2 cellular contexts compared by ENCODE assay signal in the genomic region with DNA sequence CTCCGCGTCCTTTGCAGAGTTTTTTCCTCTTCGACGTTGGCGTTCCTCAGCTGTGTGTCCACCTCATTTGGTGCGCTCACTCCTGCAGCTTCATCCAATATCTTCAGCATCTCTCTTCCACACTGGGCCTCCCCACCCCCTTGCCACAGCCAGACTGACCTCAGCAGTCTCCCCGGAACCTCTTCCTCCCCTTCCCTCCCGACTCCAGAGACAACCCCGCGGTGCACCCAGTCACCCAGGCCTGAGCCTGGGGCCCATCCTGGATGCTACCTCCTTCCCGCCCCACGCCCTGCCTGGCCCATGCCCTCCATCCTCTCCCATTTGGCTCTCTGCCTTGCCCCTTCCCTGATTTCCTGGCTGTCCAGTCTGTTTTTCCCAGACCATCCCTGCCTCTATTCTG.
TF ChIP-seq lines count a peak whose summit lies in the region.

No MANE protein-coding gene starts in this region.

TF ChIP-seq in SK-N-SH, 30 proteins besides CTCF, POLR2A, EP300 and RAD21 (continued from another document):
- TF ChIP-seq, protein P1, sequence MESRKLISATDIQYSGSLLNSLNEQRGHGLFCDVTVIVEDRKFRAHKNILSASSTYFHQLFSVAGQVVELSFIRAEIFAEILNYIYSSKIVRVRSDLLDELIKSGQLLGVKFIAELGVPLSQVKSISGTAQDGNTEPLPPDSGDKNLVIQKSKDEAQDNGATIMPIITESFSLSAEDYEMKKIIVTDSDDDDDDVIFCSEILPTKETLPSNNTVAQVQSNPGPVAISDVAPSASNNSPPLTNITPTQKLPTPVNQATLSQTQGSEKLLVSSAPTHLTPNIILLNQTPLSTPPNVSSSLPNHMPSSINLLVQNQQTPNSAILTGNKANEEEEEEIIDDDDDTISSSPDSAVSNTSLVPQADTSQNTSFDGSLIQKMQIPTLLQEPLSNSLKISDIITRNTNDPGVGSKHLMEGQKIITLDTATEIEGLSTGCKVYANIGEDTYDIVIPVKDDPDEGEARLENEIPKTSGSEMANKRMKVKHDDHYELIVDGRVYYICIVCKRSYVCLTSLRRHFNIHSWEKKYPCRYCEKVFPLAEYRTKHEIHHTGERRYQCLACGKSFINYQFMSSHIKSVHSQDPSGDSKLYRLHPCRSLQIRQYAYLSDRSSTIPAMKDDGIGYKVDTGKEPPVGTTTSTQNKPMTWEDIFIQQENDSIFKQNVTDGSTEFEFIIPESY (IDR thresholded peaks at IDR 0.05; ENCODE audit: borderline replicate concordance, low read depth): no peak
- no peak for TF ChIP-seq RXRA (IDR thresholded peaks at IDR 0.05; ENCODE audit: borderline replicate concordance, low read depth)
- TF ChIP-seq FOXM1 (IDR thresholded peaks at IDR 0.05; ENCODE audit: low read depth): no peak
- no peak for TF ChIP-seq TCF12 (IDR thresholded peaks at IDR 0.05)
- no peak for TF ChIP-seq USF2 (IDR thresholded peaks at IDR 0.05; ENCODE audit: borderline replicate concordance, low read depth, low read length)
- TF ChIP-seq, protein P2, sequence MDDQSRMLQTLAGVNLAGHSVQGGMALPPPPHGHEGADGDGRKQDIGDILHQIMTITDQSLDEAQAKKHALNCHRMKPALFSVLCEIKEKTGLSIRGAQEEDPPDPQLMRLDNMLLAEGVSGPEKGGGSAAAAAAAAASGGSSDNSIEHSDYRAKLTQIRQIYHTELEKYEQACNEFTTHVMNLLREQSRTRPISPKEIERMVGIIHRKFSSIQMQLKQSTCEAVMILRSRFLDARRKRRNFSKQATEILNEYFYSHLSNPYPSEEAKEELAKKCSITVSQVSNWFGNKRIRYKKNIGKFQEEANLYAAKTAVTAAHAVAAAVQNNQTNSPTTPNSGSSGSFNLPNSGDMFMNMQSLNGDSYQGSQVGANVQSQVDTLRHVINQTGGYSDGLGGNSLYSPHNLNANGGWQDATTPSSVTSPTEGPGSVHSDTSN (IDR thresholded peaks at IDR 0.05): no peak
- no peak for TF ChIP-seq GABPA (IDR thresholded peaks at IDR 0.05; ENCODE audit: low read depth)
- TF ChIP-seq, protein P3, sequence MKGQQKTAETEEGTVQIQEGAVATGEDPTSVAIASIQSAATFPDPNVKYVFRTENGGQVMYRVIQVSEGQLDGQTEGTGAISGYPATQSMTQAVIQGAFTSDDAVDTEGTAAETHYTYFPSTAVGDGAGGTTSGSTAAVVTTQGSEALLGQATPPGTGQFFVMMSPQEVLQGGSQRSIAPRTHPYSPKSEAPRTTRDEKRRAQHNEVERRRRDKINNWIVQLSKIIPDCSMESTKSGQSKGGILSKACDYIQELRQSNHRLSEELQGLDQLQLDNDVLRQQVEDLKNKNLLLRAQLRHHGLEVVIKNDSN (IDR thresholded peaks at IDR 0.05; ENCODE audit: borderline replicate concordance, low read depth): no peak
- no peak for TF ChIP-seq TEAD4 (IDR thresholded peaks at IDR 0.05; ENCODE audit: borderline replicate concordance, insufficient read depth)
- TF ChIP-seq POLR2AphosphoS5 (IDR thresholded peaks at IDR 0.05; ENCODE audit: low read depth, low read length): no peak
- no peak for TF ChIP-seq NFIC (IDR thresholded peaks at IDR 0.05; ENCODE audit: borderline replicate concordance)
- TF ChIP-seq, protein P4, sequence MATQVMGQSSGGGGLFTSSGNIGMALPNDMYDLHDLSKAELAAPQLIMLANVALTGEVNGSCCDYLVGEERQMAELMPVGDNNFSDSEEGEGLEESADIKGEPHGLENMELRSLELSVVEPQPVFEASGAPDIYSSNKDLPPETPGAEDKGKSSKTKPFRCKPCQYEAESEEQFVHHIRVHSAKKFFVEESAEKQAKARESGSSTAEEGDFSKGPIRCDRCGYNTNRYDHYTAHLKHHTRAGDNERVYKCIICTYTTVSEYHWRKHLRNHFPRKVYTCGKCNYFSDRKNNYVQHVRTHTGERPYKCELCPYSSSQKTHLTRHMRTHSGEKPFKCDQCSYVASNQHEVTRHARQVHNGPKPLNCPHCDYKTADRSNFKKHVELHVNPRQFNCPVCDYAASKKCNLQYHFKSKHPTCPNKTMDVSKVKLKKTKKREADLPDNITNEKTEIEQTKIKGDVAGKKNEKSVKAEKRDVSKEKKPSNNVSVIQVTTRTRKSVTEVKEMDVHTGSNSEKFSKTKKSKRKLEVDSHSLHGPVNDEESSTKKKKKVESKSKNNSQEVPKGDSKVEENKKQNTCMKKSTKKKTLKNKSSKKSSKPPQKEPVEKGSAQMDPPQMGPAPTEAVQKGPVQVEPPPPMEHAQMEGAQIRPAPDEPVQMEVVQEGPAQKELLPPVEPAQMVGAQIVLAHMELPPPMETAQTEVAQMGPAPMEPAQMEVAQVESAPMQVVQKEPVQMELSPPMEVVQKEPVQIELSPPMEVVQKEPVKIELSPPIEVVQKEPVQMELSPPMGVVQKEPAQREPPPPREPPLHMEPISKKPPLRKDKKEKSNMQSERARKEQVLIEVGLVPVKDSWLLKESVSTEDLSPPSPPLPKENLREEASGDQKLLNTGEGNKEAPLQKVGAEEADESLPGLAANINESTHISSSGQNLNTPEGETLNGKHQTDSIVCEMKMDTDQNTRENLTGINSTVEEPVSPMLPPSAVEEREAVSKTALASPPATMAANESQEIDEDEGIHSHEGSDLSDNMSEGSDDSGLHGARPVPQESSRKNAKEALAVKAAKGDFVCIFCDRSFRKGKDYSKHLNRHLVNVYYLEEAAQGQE (IDR thresholded peaks at IDR 0.05; ENCODE audit: low read depth, low read length): no peak
- TF ChIP-seq TAF1 (IDR thresholded peaks at IDR 0.05; ENCODE audit: borderline replicate concordance, low read depth, low read length): no peak

TF ChIP-seq in SK-N-SH treated with all-trans-retinoic acid at 6 μM for 48 hours, 23 proteins besides CTCF, POLR2A, EP300 and RAD21:
- TF ChIP-seq, protein P5, sequence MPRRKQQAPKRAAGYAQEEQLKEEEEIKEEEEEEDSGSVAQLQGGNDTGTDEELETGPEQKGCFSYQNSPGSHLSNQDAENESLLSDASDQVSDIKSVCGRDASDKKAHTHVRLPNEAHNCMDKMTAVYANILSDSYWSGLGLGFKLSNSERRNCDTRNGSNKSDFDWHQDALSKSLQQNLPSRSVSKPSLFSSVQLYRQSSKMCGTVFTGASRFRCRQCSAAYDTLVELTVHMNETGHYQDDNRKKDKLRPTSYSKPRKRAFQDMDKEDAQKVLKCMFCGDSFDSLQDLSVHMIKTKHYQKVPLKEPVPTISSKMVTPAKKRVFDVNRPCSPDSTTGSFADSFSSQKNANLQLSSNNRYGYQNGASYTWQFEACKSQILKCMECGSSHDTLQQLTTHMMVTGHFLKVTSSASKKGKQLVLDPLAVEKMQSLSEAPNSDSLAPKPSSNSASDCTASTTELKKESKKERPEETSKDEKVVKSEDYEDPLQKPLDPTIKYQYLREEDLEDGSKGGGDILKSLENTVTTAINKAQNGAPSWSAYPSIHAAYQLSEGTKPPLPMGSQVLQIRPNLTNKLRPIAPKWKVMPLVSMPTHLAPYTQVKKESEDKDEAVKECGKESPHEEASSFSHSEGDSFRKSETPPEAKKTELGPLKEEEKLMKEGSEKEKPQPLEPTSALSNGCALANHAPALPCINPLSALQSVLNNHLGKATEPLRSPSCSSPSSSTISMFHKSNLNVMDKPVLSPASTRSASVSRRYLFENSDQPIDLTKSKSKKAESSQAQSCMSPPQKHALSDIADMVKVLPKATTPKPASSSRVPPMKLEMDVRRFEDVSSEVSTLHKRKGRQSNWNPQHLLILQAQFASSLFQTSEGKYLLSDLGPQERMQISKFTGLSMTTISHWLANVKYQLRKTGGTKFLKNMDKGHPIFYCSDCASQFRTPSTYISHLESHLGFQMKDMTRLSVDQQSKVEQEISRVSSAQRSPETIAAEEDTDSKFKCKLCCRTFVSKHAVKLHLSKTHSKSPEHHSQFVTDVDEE (CRISPR knock-in tag; IDR thresholded peaks at IDR 0.05): no peak
- TF ChIP-seq ZNF565 (CRISPR knock-in tag; conservative IDR thresholded peaks at IDR 0.05; ENCODE audit: low read depth): no peak
- no peak for TF ChIP-seq ZFP30 (CRISPR knock-in tag; IDR thresholded peaks at IDR 0.05)
- no peak for TF ChIP-seq ISL1 (CRISPR knock-in tag; IDR thresholded peaks at IDR 0.05)
TF ChIP-seq in SK-N-SH treated with all-trans-retinoic acid at 6 μM for 48 hours: peak in this region for 0.
